9 cellular contexts compared by ENCODE assay signal in the genomic region with DNA sequence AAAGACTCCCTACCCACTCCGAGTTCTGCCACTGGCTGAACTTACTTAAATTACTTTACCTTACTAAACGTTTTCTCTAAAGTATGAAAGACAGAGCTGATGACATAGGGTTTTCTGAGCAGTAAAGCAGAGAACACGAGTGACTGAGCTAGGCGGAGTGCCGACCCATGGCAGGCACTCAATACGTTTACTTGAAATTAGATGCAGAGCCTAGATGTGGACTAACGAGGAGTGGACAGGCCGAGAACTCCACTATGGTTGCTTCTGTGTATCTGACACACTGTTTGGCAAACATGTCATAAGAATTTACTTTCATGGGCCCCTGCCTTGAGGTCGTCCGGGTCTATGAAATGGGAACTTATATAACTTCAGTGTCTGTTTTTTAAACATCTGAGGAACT.
"Had no signal": no experiment of that assay in that cellular context is flagged by ENCODE, and none has a peak within 500 bp of the region (broad histone marks: within the 10 kb centered on the region; RNA-seq: fewer than 3 reads in every experiment).

No MANE protein-coding gene starts in this region.

- DNase-seq: GM23248, GOT3, H7, HFFc6, IMR-90, KBM-7 had no signal

- H3K27ac ChIP-seq: GM23248, HL-60 had no signal

- ATAC-seq: HCT116 had no signal

- H2AFZ ChIP-seq: GM23248 had no signal

- H3K4me3 ChIP-seq: GM23248, HAP-1 had no signal

- H3K36me3 ChIP-seq: HAP-1 had no signal

- H3K9me3 ChIP-seq: HAP-1 had no signal

- H3K9ac ChIP-seq: GM23248 had no signal

- H3K4me1 ChIP-seq: HAP-1 had no signal
